ENCODE assay signal across 11 cellular contexts in the genomic region with DNA sequence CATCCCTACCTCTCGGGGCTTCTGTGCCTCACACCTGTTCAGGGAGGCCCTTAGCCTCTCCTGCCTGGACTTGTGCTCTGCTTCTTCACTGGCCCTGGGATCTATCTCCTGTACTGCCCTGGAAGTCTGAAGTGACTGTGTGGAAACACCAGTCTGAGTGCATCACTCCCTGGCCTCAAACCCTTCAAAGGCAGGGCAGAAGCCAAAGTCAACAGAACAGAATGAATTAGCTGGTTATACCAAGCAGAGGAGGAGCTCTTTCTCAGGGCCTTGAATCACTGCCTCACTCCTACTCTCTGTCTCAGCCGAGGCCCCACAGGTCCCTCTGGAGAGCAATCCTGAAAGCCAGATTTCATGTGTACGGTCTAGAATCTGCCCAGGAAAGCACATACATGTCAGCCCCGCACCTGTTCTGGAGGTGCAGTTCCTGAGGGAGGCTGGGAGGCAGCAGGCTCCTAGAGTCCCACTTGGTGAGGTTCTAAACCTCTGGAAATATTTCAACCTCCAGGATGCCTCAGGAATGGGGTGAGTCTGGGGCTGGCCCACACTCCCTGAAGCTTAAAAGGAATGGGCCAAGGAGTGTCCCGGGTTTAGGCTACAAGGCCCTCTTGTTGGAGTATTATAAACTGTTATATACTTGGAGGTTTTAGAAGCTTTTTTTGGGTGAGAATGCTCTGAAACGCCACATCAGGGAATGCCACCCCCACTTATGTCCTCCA.
A peak's percentile ranks its signal among the peaks of the same experiment; 100 is the strongest.
DNase-seq lines count a peak whose midpoint lies in the region; ATAC-seq and TF ChIP-seq lines count a peak whose summit lies in the region.
"Had no signal": no experiment of that assay in that cellular context is flagged by ENCODE, and none has a peak within 500 bp of the region (broad histone marks: within the 10 kb centered on the region; RNA-seq: fewer than 3 reads in every experiment).

No MANE protein-coding gene starts in this region.

- H4K12ac ChIP-seq in trophoblast cell (ENCODE audit: low read depth, low read length): no peak overlapping the region

- H2AFZ ChIP-seq in trophoblast cell (ENCODE audit: insufficient read depth, low read length, poor library complexity): no peak overlapping the region

- ATAC-seq in stimulated activated naive B cell treated with anti-CD40 and anti-IgM and Interleukin-4, amounts not matched to agents 10 μg/mL and 1 μg/mL and 100 μg/mL, for 72 hours (replicated peaks): no peak

- H4K91ac ChIP-seq in trophoblast cell (ENCODE audit: low read depth, low read length): no peak overlapping the region

- peaks cover 1 to 4% of the 10 kb centered on the region in 2 experiments for H3K36me3 ChIP-seq in trophoblast cell (ENCODE audit: control insufficient read depth in 1 of 2, insufficient read depth in 2 of 2, low read length in 2 of 2)

- H3K9me3 ChIP-seq in trophoblast cell (ENCODE audit: insufficient read depth, low read depth, low read length): no peaks in the 10 kb centered on the region

- no peak overlapping the region for H3K9ac ChIP-seq in trophoblast cell (ENCODE audit: low read length)

- no peak overlapping the region for H2AK5ac ChIP-seq in trophoblast cell (ENCODE audit: low read length)

- H3K14ac ChIP-seq in trophoblast cell (ENCODE audit: low read length): no peak overlapping the region

- H3K9me3 Mint-ChIP-seq in stimulated activated naive B cell treated with anti-CD40 and anti-IgM and Interleukin-4, amounts not matched to agents 10 μg/mL and 1 μg/mL and 100 μg/mL, for 72 hours: no peaks in the 10 kb centered on the region
- H3K9me3 Mint-ChIP-seq: H9 had no signal

- no peaks in the 10 kb centered on the region for H3K36me3 Mint-ChIP-seq in stimulated activated naive B cell treated with anti-CD40 and anti-IgM and Interleukin-4, amounts not matched to agents 10 μg/mL and 1 μg/mL and 100 μg/mL, for 72 hours

- no peaks in the 10 kb centered on the region for H3K79me2 ChIP-seq in trophoblast cell (ENCODE audit: control insufficient read depth, insufficient read depth, low read length, poor library complexity)

- no peaks in the 10 kb centered on the region for H3K27me3 ChIP-seq in trophoblast cell (ENCODE audit: insufficient read depth, low read length)

- no peak overlapping the region for H3K4me3 Mint-ChIP-seq in stimulated activated naive B cell treated with anti-CD40 and anti-IgM and Interleukin-4, amounts not matched to agents 10 μg/mL and 1 μg/mL and 100 μg/mL, for 72 hours
- H3K4me3 Mint-ChIP-seq: H9 had no signal

- no peak for TF ChIP-seq CTCF in fibroblast of pulmonary artery (IDR thresholded peaks at IDR 0.05; ENCODE audit: low read length, missing control alignments)

- H3K27me3 Mint-ChIP-seq in stimulated activated naive B cell treated with anti-CD40 and anti-IgM and Interleukin-4, amounts not matched to agents 10 μg/mL and 1 μg/mL and 100 μg/mL, for 72 hours: peaks cover 13 to 15% of the 10 kb centered on the region in 2 donors

- H3K79me1 ChIP-seq in trophoblast cell (ENCODE audit: low read length): peaks cover 2% of the 10 kb centered on the region

- no peak overlapping the region for H3K4ac ChIP-seq in trophoblast cell (ENCODE audit: low read depth, low read length)

- DNase-seq in Caki2 (ENCODE audit: low read depth) (peak; percentile 43), NCI-H510A treated with DMSO at 0.1 percent for 48 hours (lab: John Stamatoyannopoulos, UW) (peak; percentile 78), fibroblast of pulmonary artery (ENCODE audit: low read depth) (peak; percentile 97), non-pigmented ciliary epithelial cell (ENCODE audit: low read depth) (peak; percentile 90), trophoblast cell (no peak), NCI-H1417 (lab: John Stamatoyannopoulos, UW) (no peak), OCI-M1 (lab: John Stamatoyannopoulos, UW) (no peak)
- DNase-seq in stimulated activated naive B cell treated with anti-CD40 and anti-IgM and Interleukin-4, amounts not matched to agents 10 μg/mL and 1 μg/mL and 100 μg/mL, for 72 hours: no peak
- DNase-seq: H9; NCI-H2227 treated with DMSO at 0.1 percent for 48 hours; stimulated activated CD4-positive, alpha-beta T cell treated with anti-CD3 and anti-CD28 coated beads, Interleukin-12 subunit alpha, Interleukin-12 subunit beta, amount 100 ng/mL, for 4 hours had no signal

- H3K4me1 ChIP-seq in trophoblast cell (ENCODE audit: control insufficient read depth in 1 of 2, insufficient read depth in 2 of 2, low read length in 2 of 2): peaks cover 9 to 12% of the 10 kb centered on the region in 2 experiments

- H3K4me3 ChIP-seq in fibroblast of pulmonary artery (replicated peaks; ENCODE audit: low read depth, low read length) (no peak overlapping the region), trophoblast cell (ENCODE audit: low read depth, low read length) (no peak overlapping the region)

- H3K4me2 ChIP-seq in trophoblast cell (ENCODE audit: low read length): no peak overlapping the region

- no peak overlapping the region for H3K18ac ChIP-seq in trophoblast cell (ENCODE audit: low read length)

- H3K23ac ChIP-seq in trophoblast cell (ENCODE audit: low read length): no peak overlapping the region

- WGBS in trophoblast cell (ENCODE audit: extremely low coverage, insufficient coverage, insufficient read length): no CpG with 5 or more reads among the region's 6 CpGs

- in situ Hi-C loops in Caki2 (cut with HindIII; ENCODE audit: low pct_unique_long_range_greater_than_20kb, low sequenced_read_pairs): no loop called here

- H2BK5ac ChIP-seq in trophoblast cell (ENCODE audit: low read depth, low read length, poor library complexity): no peak overlapping the region

- no peak overlapping the region for H4K8ac ChIP-seq in trophoblast cell (ENCODE audit: low read depth, low read length)

- no peak overlapping the region for H2BK12ac ChIP-seq in trophoblast cell (ENCODE audit: low read length)

- H3K27ac Mint-ChIP-seq in stimulated activated naive B cell treated with anti-CD40 and anti-IgM and Interleukin-4, amounts not matched to agents 10 μg/mL and 1 μg/mL and 100 μg/mL, for 72 hours: no peak overlapping the region

- peaks cover 3 to 6% of the 10 kb centered on the region in 2 donors for H3K4me1 Mint-ChIP-seq in stimulated activated naive B cell treated with anti-CD40 and anti-IgM and Interleukin-4, amounts not matched to agents 10 μg/mL and 1 μg/mL and 100 μg/mL, for 72 hours

- H3K27ac ChIP-seq in trophoblast cell (ENCODE audit: low read depth, low read length): no peak overlapping the region

- no peak overlapping the region for H2BK120ac ChIP-seq in trophoblast cell (ENCODE audit: insufficient read depth, low read length, poor library complexity)

Comparison
In these comparisons a context has a peak if more than half of its experiments do, and no peak if none do; other contexts are left out.
1. DNase-seq: peak in Caki2 (single experiment), NCI-H510A treated with DMSO at 0.1 percent for 48 hours (single experiment), fibroblast of pulmonary artery (single experiment) and non-pigmented ciliary epithelial cell (single experiment); none in stimulated activated naive B cell treated with anti-CD40 and anti-IgM and Interleukin-4, amounts not matched to agents 10 μg/mL and 1 μg/mL and 100 μg/mL, for 72 hours (single experiment), trophoblast cell (0 of 2), NCI-H1417 (0 of 3) and OCI-M1 (single experiment).